Comparison of ENCODE assay signal across 14 cellular contexts in genomic region chr17:43015579-43015978, GRCh38. TPM values are rescaled to one million over a fixed set of nuclear protein-coding genes. Genes with fewer than 3 reads are reported as not detected.
DNase-seq lines count a peak whose midpoint lies in the region; ATAC-seq and TF ChIP-seq lines count a peak whose summit lies in the region.
"Had no signal": no experiment of that assay in that cellular context is flagged by ENCODE, and none has a peak within 500 bp of the region (broad histone marks: within the 10 kb centered on the region; RNA-seq: fewer than 3 reads in every experiment).

No MANE protein-coding gene starts in this region.

- H3K4me3 Mint-ChIP-seq in Calu3 (ENCODE audit: low read depth, unreplicated experiment) (no peak overlapping the region), brain (no peak overlapping the region)
- no peak overlapping the region for H3K4me3 Mint-ChIP-seq in CD8-positive, alpha-beta T cell

- H3K9me3 Mint-ChIP-seq in Calu3 (ENCODE audit: low read depth, unreplicated experiment) (no peaks in the 10 kb centered on the region), brain (peaks cover 0 to 3% (median 0%) of the 10 kb centered on the region in 5 experiments)
- H3K9me3 Mint-ChIP-seq in CD8-positive, alpha-beta T cell: no peaks in the 10 kb centered on the region

- peaks cover 22% of the 10 kb centered on the region for H3K4me1 ChIP-seq in right cardiac atrium (ENCODE audit: control insufficient read depth, insufficient read depth, low read length)
- H3K4me1 ChIP-seq in CD8-positive, alpha-beta T cell (ENCODE audit: insufficient read depth, low read length): peaks cover 7% of the 10 kb centered on the region
- H3K4me1 ChIP-seq: HAP-1, SJCRH30 had no signal

- ATAC-seq in right cardiac atrium (peak; percentile 68 to 77), GM18858 (IDR thresholded peaks at IDR 0.05; ENCODE audit: unreplicated experiment) (no peak)
- ATAC-seq in CD8-positive, alpha-beta T cell: no peak

- peaks cover 16% of the 10 kb centered on the region for H3K36me3 ChIP-seq in CD8-positive, alpha-beta T cell (ENCODE audit: insufficient read depth, low read length)
- H3K36me3 ChIP-seq: SJCRH30 had no signal

- POLR2A ChIA-PET in CD8-positive, alpha-beta T cell (lab: Charles Lee): interaction anchor here (0.7 kb wide), 1 partner anchor 12 kb away, joined by 3 read pairs; no protein-coding TSS in a partner anchor

- no TSS peak for BruUV-seq in Calu3 (replicated peaks; lab: Mats Ljungman, UMichigan)

- H3K36me3 Mint-ChIP-seq in Calu3 (ENCODE audit: insufficient read depth, unreplicated experiment) (peaks cover 82% of the 10 kb centered on the region), brain (peaks cover 33% of the 10 kb centered on the region)
- peaks cover 40% of the 10 kb centered on the region for H3K36me3 Mint-ChIP-seq in CD8-positive, alpha-beta T cell

- WGBS in right cardiac atrium: 39% methylated on average over 9 of the region's 9 CpGs

- H3K27ac Mint-ChIP-seq in Calu3 (ENCODE audit: unreplicated experiment) (peak overlapping the region; percentile 9), brain (peak overlapping the region in 3 of 5 experiments; percentile 53 to 91 (median 63))
- no peak overlapping the region for H3K27ac Mint-ChIP-seq in CD8-positive, alpha-beta T cell

- H3K4me1 Mint-ChIP-seq in Calu3 (ENCODE audit: low read depth, unreplicated experiment) (peaks cover 33% of the 10 kb centered on the region), brain (peaks cover 40% of the 10 kb centered on the region)
- H3K4me1 Mint-ChIP-seq in CD8-positive, alpha-beta T cell (ENCODE audit: low read depth): peaks cover 28% of the 10 kb centered on the region

- H3K27me3 Mint-ChIP-seq in Calu3 (ENCODE audit: unreplicated experiment) (no peaks in the 10 kb centered on the region), brain (no peaks in the 10 kb centered on the region)
- no peaks in the 10 kb centered on the region for H3K27me3 Mint-ChIP-seq in CD8-positive, alpha-beta T cell (ENCODE audit: low read depth)

- CTCF ChIA-PET in Calu3 (lab: Charles Lee): no interaction called here
- CTCF ChIA-PET in CD8-positive, alpha-beta T cell (lab: Charles Lee): no interaction called here

- H3K27me3 ChIP-seq in right cardiac atrium (ENCODE audit: control insufficient read depth, insufficient read depth): no peaks in the 10 kb centered on the region
- no peaks in the 10 kb centered on the region for H3K27me3 ChIP-seq in CD8-positive, alpha-beta T cell (ENCODE audit: insufficient read depth, low read length)
- H3K27me3 ChIP-seq: BE2C, SJCRH30 had no signal

- no peaks in the 10 kb centered on the region for H3K9me3 ChIP-seq in right cardiac atrium (ENCODE audit: control insufficient read depth, low read length)
- no peaks in the 10 kb centered on the region for H3K9me3 ChIP-seq in CD8-positive, alpha-beta T cell (ENCODE audit: low read length)
- H3K9me3 ChIP-seq: BE2C, HAP-1, SJCRH30 had no signal

- no peak overlapping the region for H3K4me3 ChIP-seq in right cardiac atrium (ENCODE audit: low read length)
- H3K4me3 ChIP-seq in CD8-positive, alpha-beta T cell (ENCODE audit: low read depth, low read length): no peak overlapping the region
- H3K4me3 ChIP-seq: HAP-1, SJCRH30 had no signal

- H3K27ac ChIP-seq in right cardiac atrium (ENCODE audit: low read length): peak overlapping the region; percentile 60
- H3K27ac ChIP-seq in CD8-positive, alpha-beta T cell (ENCODE audit: low read depth, low read length): no peak overlapping the region
- H3K27ac ChIP-seq: SJCRH30 had no signal

- intact Hi-C loops in Calu3 (cut with micrococcal nuclease; ENCODE audit: unreplicated experiment): no loop called here
- intact Hi-C loops in right cardiac atrium (cut with DNase I): no loop called here
- intact Hi-C loops in CD8-positive, alpha-beta T cell (cut with DNase I, micrococcal nuclease): no loop called here

- TF ChIP-seq CTCF in Calu3 (IDR thresholded peaks at IDR 0.05; ENCODE audit: unreplicated experiment) (no peak), brain (conservative IDR thresholded peaks at IDR 0.05) (no peak)
- no peak for TF ChIP-seq CTCF in CD8-positive, alpha-beta T cell (IDR thresholded peaks at IDR 0.05)

- no peak for DNase-seq in Calu3
- peak; percentile 88 to 91 (median 90) for DNase-seq in right cardiac atrium
- DNase-seq in pulmonary artery endothelial cell (ENCODE audit: low read depth, low spot score): peak; percentile 32
- no peak for DNase-seq in stimulated activated CD4-positive, alpha-beta T cell treated with anti-CD3 and anti-CD28 coated beads, Interleukin-2, amount 100 ng/mL, for 24 hours
- no peak for DNase-seq in CD8-positive, alpha-beta T cell
- DNase-seq in AG08395 (ENCODE audit: low spot score): no peak
- DNase-seq: activated CD4-positive, alpha-beta T cell treated with anti-CD3 and anti-CD28 coated beads for 1 hour; activated naive CD4-positive, alpha-beta T cell treated with anti-CD3 and anti-CD28 coated beads, Interleukin-2, amount 50 U/mL, for 16 hours; BE2C; Karpas-422; SJCRH30 had no signal

RNA-seq across cellular contexts. Expression of gene VAT1, which starts 6.6 kb away (rescaled TPM):
- total RNA-seq in Calu3 (2022): 149 and 156 TPM in 2 replicates
- polyA plus RNA-seq in brain (ENCODE audit: insufficient read depth, low read depth, low replicate concordance): 594 TPM
- total RNA-seq in right cardiac atrium: 100 to 1,000 TPM in 1 of 4 donors, 10 to 100 TPM in 3; 85.9 to 107 (median 93.7) TPM
- polyA plus RNA-seq in right cardiac atrium: 71.6 TPM
- total RNA-seq in pulmonary artery endothelial cell: 226 and 227 TPM in 2 replicates
- 10 to 100 TPM; 12.6 to 15.1 TPM for total RNA-seq in CD8-positive, alpha-beta T cell

RNA-seq across cellular contexts. Expression of gene IFI35, which starts 9.0 kb away (rescaled TPM):
- total RNA-seq in Calu3 (2022): 98.6 and 195 TPM in 2 replicates
- polyA plus RNA-seq in brain (ENCODE audit: insufficient read depth, low read depth, low replicate concordance): 15.5 TPM
- 10 to 100 TPM; 15.1 to 20.3 (median 19.5) TPM for total RNA-seq in right cardiac atrium
- 19.1 TPM for polyA plus RNA-seq in right cardiac atrium
- 15.0 and 20.3 TPM in 2 replicates for total RNA-seq in pulmonary artery endothelial cell
- 10 to 100 TPM; 24.3 to 25.6 TPM for total RNA-seq in CD8-positive, alpha-beta T cell
- total RNA-seq: SJCRH30 had no signal

RNA-seq across cellular contexts. Expression of gene RND2, which starts 9.5 kb away (rescaled TPM):
- 0.15 and 0.40 TPM in 2 replicates for total RNA-seq in Calu3 (2022)
- polyA plus RNA-seq in brain (ENCODE audit: insufficient read depth, low read depth, low replicate concordance): 30.3 TPM
- total RNA-seq in right cardiac atrium: 1 to 10 TPM; 2.9 to 5.3 (median 4.2) TPM
- 3.2 TPM for polyA plus RNA-seq in right cardiac atrium
- total RNA-seq in pulmonary artery endothelial cell: 0.35 and 0.46 TPM in 2 replicates
- total RNA-seq in CD8-positive, alpha-beta T cell: under 1 TPM in 1 of 2 experiments, not detected in 1; 0.30 TPM

RNA-seq across cellular contexts. Expression of gene RPL27, which starts 17.4 kb away (rescaled TPM):
- total RNA-seq in Calu3 (2022) (1,193 and 1,292 TPM in 2 replicates), right cardiac atrium (100 to 1,000 TPM; 651 to 877 (median 735) TPM), pulmonary artery endothelial cell (827 and 1,178 TPM in 2 replicates)
- polyA plus RNA-seq in brain (ENCODE audit: insufficient read depth, low read depth, low replicate concordance) (3,023 TPM), right cardiac atrium (2,068 TPM)
- total RNA-seq in CD8-positive, alpha-beta T cell: 1,000 to 10,000 TPM; 1,796 to 1,873 TPM

RNA-seq across cellular contexts. Expression of gene RUNDC1, which starts 35.2 kb away (rescaled TPM):
- total RNA-seq in Calu3 (2022) (32.8 and 35.4 TPM in 2 replicates), right cardiac atrium (10 to 100 TPM in 3 of 4 donors, 1 to 10 TPM in 1; 9.8 to 14.4 (median 10.7) TPM), pulmonary artery endothelial cell (11.7 and 12.5 TPM in 2 replicates)
- polyA plus RNA-seq in brain (ENCODE audit: insufficient read depth, low read depth, low replicate concordance) (16.7 TPM), right cardiac atrium (6.7 TPM)
- 10 to 100 TPM; 19.2 to 19.4 TPM for total RNA-seq in CD8-positive, alpha-beta T cell

Comparison
In these comparisons a context has a peak if more than half of its experiments do, and no peak if none do; other contexts are left out.
1. DNase-seq: peak in right cardiac atrium (3 of 3) and pulmonary artery endothelial cell (single experiment); none in Calu3 (single experiment), stimulated activated CD4-positive, alpha-beta T cell treated with anti-CD3 and anti-CD28 coated beads, Interleukin-2, amount 100 ng/mL, for 24 hours (0 of 2), CD8-positive, alpha-beta T cell (0 of 7) and AG08395 (single experiment).
2. ATAC-seq: peak in right cardiac atrium (2 of 2); none in GM18858 (single experiment) and CD8-positive, alpha-beta T cell (single experiment).